ENCODE assay signal across 31 cellular contexts in the genomic region with DNA sequence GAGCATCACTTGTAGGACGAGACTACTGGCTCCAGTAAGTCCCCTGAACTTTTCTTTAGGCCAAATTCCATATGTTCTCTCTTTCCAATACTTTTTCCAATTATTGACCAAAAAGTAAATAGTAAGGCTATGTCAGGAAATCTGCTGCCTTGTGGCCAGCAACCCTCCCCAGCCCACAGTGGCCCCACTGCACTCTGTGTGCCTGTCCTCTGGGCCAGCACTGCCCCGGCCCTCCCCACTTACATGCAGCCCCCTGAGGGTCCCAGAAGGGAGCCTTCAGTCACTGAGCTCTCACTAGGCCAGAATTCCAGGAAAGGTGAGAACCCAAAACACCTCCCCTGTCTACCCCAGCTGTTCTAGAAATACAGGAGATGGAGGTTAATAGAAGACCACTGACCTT. TPM values are rescaled to one million over a fixed set of nuclear protein-coding genes. Genes with fewer than 3 reads are reported as not detected.
"Had no signal": no experiment of that assay in that cellular context is flagged by ENCODE, and none has a peak within 500 bp of the region (broad histone marks: within the 10 kb centered on the region; RNA-seq: fewer than 3 reads in every experiment).

No MANE protein-coding gene starts in this region.

- H3K4me1 Mint-ChIP-seq: activated CD4-positive, alpha-beta T cell treated with anti-CD3 and anti-CD28 coated beads for 36 hours; activated CD4-positive, alpha-beta T cell treated with anti-CD3 and anti-CD28 coated beads, Interleukin-2, amount 10 ng/mL, durations not matched to agents 24 days and 14 days; activated CD8-positive, alpha-beta memory T cell treated with anti-CD3 and anti-CD28 coated beads, Interleukin-2, amount 10 ng/mL, durations not matched to agents 7 days and 5 days; activated naive CD4-positive, alpha-beta T cell treated with anti-CD3 and anti-CD28 coated beads, Interleukin-2, amount 10 ng/mL, durations not matched to agents 7 days and 5 days; activated naive CD8-positive, alpha-beta T cell treated with anti-CD3 and anti-CD28 coated beads, Interleukin-2, amount 10 ng/mL, durations not matched to agents 7 days and 5 days; central memory CD8-positive, alpha-beta T cell had no signal

- H3K9me3 Mint-ChIP-seq: activated naive CD4-positive, alpha-beta T cell treated with anti-CD3 and anti-CD28 coated beads, Interleukin-2, amount 10 ng/mL, durations not matched to agents 7 days and 5 days; activated naive CD4-positive, alpha-beta T cell treated with anti-CD3 and anti-CD28 coated beads, Interleukin-2, amount 50 U/mL, for 72 hours; activated naive CD8-positive, alpha-beta T cell treated with anti-CD3 and anti-CD28 coated beads, Interleukin-2, amount 10 ng/mL, durations not matched to agents 7 days and 5 days; activated T-cell treated with anti-CD3 and anti-CD28 coated beads, Interleukin-2, amount 50 U/mL, for 72 hours; central memory CD8-positive, alpha-beta T cell; dendritic cell treated with granulocyte-macrophage colony-stimulating factor and Interleukin-4, amounts not matched to agents 40 ng/mL and 50 ng/mL, for 4 days had no signal

- FAIRE-seq: frontal cortex had no signal

- H3K36me3 Mint-ChIP-seq: activated CD8-positive, alpha-beta memory T cell treated with anti-CD3 and anti-CD28 coated beads, Interleukin-2, amount 10 ng/mL, durations not matched to agents 7 days and 5 days; activated naive CD4-positive, alpha-beta T cell treated with anti-CD3 and anti-CD28 coated beads, Interleukin-2, amount 10 ng/mL, durations not matched to agents 7 days and 5 days; activated naive CD8-positive, alpha-beta T cell treated with anti-CD3 and anti-CD28 coated beads, Interleukin-2, amount 10 ng/mL, durations not matched to agents 7 days and 5 days; brain had no signal

- H3K4me1 ChIP-seq: ascending aorta had no signal

- H3K36me3 ChIP-seq: ascending aorta, breast epithelium, cardiac muscle cell had no signal

- H3K4me3 Mint-ChIP-seq: activated CD4-positive, alpha-beta memory T cell treated with anti-CD3 and anti-CD28 coated beads for 36 hours; activated CD4-positive, alpha-beta T cell treated with anti-CD3 and anti-CD28 coated beads for 36 hours; activated CD4-positive, alpha-beta T cell treated with anti-CD3 and anti-CD28 coated beads, Interleukin-2, amount 10 ng/mL, durations not matched to agents 24 days and 14 days; activated CD8-positive, alpha-beta memory T cell treated with anti-CD3 and anti-CD28 coated beads, Interleukin-2, amount 10 ng/mL, durations not matched to agents 7 days and 5 days; activated CD8-positive, alpha-beta T cell treated with anti-CD3 and anti-CD28 coated beads, Interleukin-2, amount 10 ng/mL, durations not matched to agents 7 days and 5 days; activated naive CD4-positive, alpha-beta T cell treated with anti-CD3 and anti-CD28 coated beads, Interleukin-2, amount 10 ng/mL, durations not matched to agents 7 days and 5 days; activated naive CD8-positive, alpha-beta T cell treated with anti-CD3 and anti-CD28 coated beads, Interleukin-2, amount 10 ng/mL, durations not matched to agents 7 days and 5 days; activated T-cell treated with anti-CD3 and anti-CD28 coated beads, Interleukin-2, amount 50 U/mL, for 72 hours; brain; central memory CD8-positive, alpha-beta T cell; dendritic cell treated with granulocyte-macrophage colony-stimulating factor and Interleukin-4, amounts not matched to agents 40 ng/mL and 50 ng/mL, for 4 days; endodermal cell had no signal

- H3K4me3 ChIP-seq: ascending aorta, breast epithelium, cardiac muscle cell, coronary artery, dorsolateral prefrontal cortex had no signal

- H3K9me3 ChIP-seq: ascending aorta, breast epithelium had no signal

- DNase-seq: activated CD4-positive, alpha-beta memory T cell treated with anti-CD3 and anti-CD28 coated beads for 36 hours; activated CD4-positive, alpha-beta T cell treated with anti-CD3 and anti-CD28 coated beads for 36 hours; activated CD4-positive, alpha-beta T cell treated with anti-CD3 and anti-CD28 coated beads, Interleukin-2, amount 10 ng/mL, durations not matched to agents 24 days and 14 days; activated CD4-positive, CD25-positive, alpha-beta regulatory T cell; activated CD4-positive, CD25-positive, alpha-beta regulatory T cell treated with anti-CD3 and anti-CD28 coated beads, Interleukin-2, amount 50 U/mL, for 72 hours; activated CD8-positive, alpha-beta memory T cell treated with anti-CD3 and anti-CD28 coated beads, Interleukin-2, amount 10 ng/mL, durations not matched to agents 7 days and 5 days; activated CD8-positive, alpha-beta memory T cell treated with anti-CD3 and anti-CD28 coated beads, Interleukin-2, amount 50 U/mL, for 4 hours; activated CD8-positive, alpha-beta T cell treated with anti-CD3 and anti-CD28 coated beads, Interleukin-2, amount 10 ng/mL, durations not matched to agents 7 days and 5 days; activated gamma-delta T cell; activated naive CD4-positive, alpha-beta T cell; activated naive CD4-positive, alpha-beta T cell treated with anti-CD3 and anti-CD28 coated beads, Interleukin-2, amount 10 ng/mL, durations not matched to agents 7 days and 5 days; activated naive CD8-positive, alpha-beta T cell treated with anti-CD3 and anti-CD28 coated beads, Interleukin-2, amount 10 ng/mL, durations not matched to agents 7 days and 5 days; activated T-cell treated with anti-CD3 and anti-CD28 coated beads, Interleukin-2, amount 50 U/mL, for 1 hour; activated T-cell treated with anti-CD3 and anti-CD28 coated beads, Interleukin-2, amount 50 U/mL, for 72 hours; dorsolateral prefrontal cortex; effector memory CD4-positive, alpha-beta T cell; endodermal cell; foreskin fibroblast; T-helper 2 cell had no signal

- ATAC-seq: activated CD4-positive, alpha-beta T cell treated with anti-CD3 and anti-CD28 coated beads for 36 hours; activated CD8-positive, alpha-beta memory T cell treated with anti-CD3 and anti-CD28 coated beads, Interleukin-2, amount 10 ng/mL, durations not matched to agents 7 days and 5 days; activated CD8-positive, alpha-beta T cell treated with anti-CD3 and anti-CD28 coated beads, Interleukin-2, amount 10 ng/mL, durations not matched to agents 7 days and 5 days; activated naive CD4-positive, alpha-beta T cell treated with anti-CD3 and anti-CD28 coated beads, Interleukin-2, amount 50 U/mL, for 72 hours; activated T-cell treated with anti-CD3 and anti-CD28 coated beads, Interleukin-2, amount 50 U/mL, for 72 hours; esophagus mucosa had no signal

- H3K27ac ChIP-seq: ascending aorta, cardiac muscle cell, coronary artery, dorsolateral prefrontal cortex had no signal

- H3K27me3 ChIP-seq: ascending aorta, breast epithelium, cardiac muscle cell had no signal

RNA-seq across cellular contexts. Expression of gene ALDH1A3, which starts 21.3 kb away (rescaled TPM):
- total RNA-seq: activated CD4-positive, alpha-beta memory T cell treated with anti-CD3 and anti-CD28 coated beads for 36 hours; activated CD4-positive, alpha-beta T cell treated with anti-CD3 and anti-CD28 coated beads for 36 hours; activated CD4-positive, alpha-beta T cell treated with anti-CD3 and anti-CD28 coated beads, Interleukin-2, amount 10 ng/mL, durations not matched to agents 24 days and 14 days; activated CD8-positive, alpha-beta memory T cell treated with anti-CD3 and anti-CD28 coated beads for 36 hours; activated CD8-positive, alpha-beta memory T cell treated with anti-CD3 and anti-CD28 coated beads, Interleukin-2, amount 10 ng/mL, durations not matched to agents 7 days and 5 days; activated CD8-positive, alpha-beta T cell treated with anti-CD3 and anti-CD28 coated beads, Interleukin-2, amount 10 ng/mL, durations not matched to agents 7 days and 5 days; activated naive CD4-positive, alpha-beta T cell treated with anti-CD3 and anti-CD28 coated beads, Interleukin-2, amount 50 U/mL, for 72 hours; activated naive CD8-positive, alpha-beta T cell treated with anti-CD3 and anti-CD28 coated beads, Interleukin-2, amount 10 ng/mL, durations not matched to agents 7 days and 5 days; cardiac muscle cell; T-helper 1 cell treated with Interleukin-12 subunit alpha and Interleukin-12 subunit beta and Interleukin-4 antibody, amounts not matched to agents 30 ng/mL and 1 ng/mL, for 36 hours had no signal
